ENCODE assay signal across 19 cellular contexts in the genomic region with DNA sequence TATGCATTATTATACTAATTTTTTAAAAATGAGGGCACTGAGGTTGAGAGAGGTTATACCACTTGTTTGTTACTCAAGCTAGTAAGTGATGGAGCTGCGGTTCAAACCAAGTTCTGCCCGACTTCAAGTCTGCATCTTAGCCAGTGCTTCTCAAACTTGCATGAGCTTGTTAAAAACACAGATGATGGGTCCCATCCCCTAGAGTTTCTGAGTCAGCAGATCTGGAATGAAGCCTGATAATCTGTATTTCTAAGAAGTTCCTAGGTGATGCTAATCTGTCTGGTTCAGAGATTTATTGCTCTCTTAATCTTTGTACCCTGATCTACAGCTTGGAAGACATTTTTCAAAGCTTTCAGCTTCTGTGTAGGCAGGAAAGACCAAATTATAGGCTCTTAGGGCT.
DNase-seq lines count a peak whose midpoint lies in the region; ATAC-seq, FAIRE-seq and TF ChIP-seq lines count a peak whose summit lies in the region.
"Had no signal": no experiment of that assay in that cellular context is flagged by ENCODE, and none has a peak within 500 bp of the region (broad histone marks: within the 10 kb centered on the region; RNA-seq: fewer than 3 reads in every experiment).

No MANE protein-coding gene starts in this region.

- H3K9ac ChIP-seq in HepG2 (ENCODE audit: insufficient read depth, low read depth, low read length) (no peak overlapping the region), GM12878 (ENCODE audit: control insufficient read depth, insufficient read depth, low read length) (no peak overlapping the region)

- TF ChIP-seq POLR2A in HepG2 (IDR thresholded peaks at IDR 0.05; ENCODE audit: insufficient read depth in 1 of 2, low read depth in 2 of 2, low read length in 2 of 2) (no peak), right lobe of liver (IDR thresholded peaks at IDR 0.05) (no peak), GM12878 (IDR thresholded peaks at IDR 0.05; ENCODE audit: low read depth, low read length) (no peak), uterus (IDR thresholded peaks at IDR 0.05) (no peak)

- H3K79me2 ChIP-seq in HepG2 (ENCODE audit: insufficient read depth, low read length) = no peaks in the 10 kb centered on the region
- peaks cover 55% of the 10 kb centered on the region for H3K79me2 ChIP-seq in GM12878 (ENCODE audit: control insufficient read depth, insufficient read depth, low read length)

- POLR2A ChIA-PET in HepG2 (lab: Yijun Ruan, JAX) = interaction anchor here (2.4 kb wide), 1 partner anchor 147 kb away, joined by 13 read pairs; the partner anchor contains the start of gene TCTN3
- POLR2A ChIA-PET in GM12878 (lab: Charles Lee) = interaction anchor here (1.0 to 18.0 kb wide), 6 partner anchors 9 to 146 kb away, joined by 3 to 451 read pairs (median 124); partner anchors contain the start of genes ENTPD1 and TCTN3

- no peaks in the 10 kb centered on the region for H3K36me3 Mint-ChIP-seq in mesothelial cell of epicardium
- H3K36me3 Mint-ChIP-seq: activated naive CD8-positive, alpha-beta T cell had no signal

- H2AFZ ChIP-seq in HepG2 (ENCODE audit: low read length) (no peak overlapping the region), GM12878 (ENCODE audit: control insufficient read depth, low read depth, low read length) (no peak overlapping the region)

- no peak overlapping the region for H3K4me3 Mint-ChIP-seq in mesothelial cell of epicardium
- H3K4me3 Mint-ChIP-seq: activated naive CD8-positive, alpha-beta T cell; CD14-positive monocyte had no signal

- H3K27me3 ChIP-seq in HepG2 (ENCODE audit: control insufficient read depth in 1 of 2, insufficient read depth in 2 of 2, low read length in 2 of 2) = no peaks in the 10 kb centered on the region
- H3K27me3 ChIP-seq in right lobe of liver = no peaks in the 10 kb centered on the region
- no peaks in the 10 kb centered on the region for H3K27me3 ChIP-seq in GM12878 (replicated peaks in 1 of 2; ENCODE audit: control insufficient read depth in 2 of 2, insufficient read depth in 2 of 2, low read length in 1 of 2)
- no peaks in the 10 kb centered on the region for H3K27me3 ChIP-seq in uterus
- H3K27me3 ChIP-seq: left lung, tibial artery had no signal

- in situ Hi-C loops in HepG2 (cut with HindIII; ENCODE audit: extremely low pct_ligation_motif_present, low pct_unique_long_range_greater_than_20kb) (loop anchor here (5.0 kb wide), 1 partner anchor 143 kb away; no protein-coding TSS in a partner anchor), GM12878 (cut with MboI) (loop anchor here (5.0 kb wide), 1 partner anchor 148 kb away; the partner anchor contains the start of gene TCTN3)

- TF ChIP-seq EP300 in HepG2 (IDR thresholded peaks at IDR 0.05; ENCODE audit: low read depth in 2 of 2, low read length in 2 of 2) (no peak), HepG2 (CRISPR knock-in tag; IDR thresholded peaks at IDR 0.05; ENCODE audit: borderline replicate concordance) (no peak), GM12878 (IDR thresholded peaks at IDR 0.05; ENCODE audit: borderline replicate concordance in 1 of 2, control insufficient read depth in 1 of 2, low read depth in 2 of 2, low read length in 2 of 2) (no peak)

- SMC1A ChIA-PET in GM12878 (lab: Charles Lee; ENCODE audit: uncharacterized antibody, unreplicated experiment) = interaction anchor here (1.0 to 25.1 kb wide), 12 partner anchors 9 to 145 kb away, joined by 3 to 795 read pairs (median 20); partner anchors contain the start of genes ENTPD1 and TCTN3

- H3K4me3 ChIP-seq in HepG2 (replicated peaks in 1 of 3; ENCODE audit: insufficient read depth in 1 of 3, low read depth in 2 of 3, low read length in 3 of 3) = no peak overlapping the region
- no peak overlapping the region for H3K4me3 ChIP-seq in right lobe of liver
- no peak overlapping the region for H3K4me3 ChIP-seq in GM12878
- H3K4me3 ChIP-seq in uterus = no peak overlapping the region
- H3K4me3 ChIP-seq: left lung, tibial artery had no signal

- no TSS peak for BruUV-seq in HepG2 (replicated peaks; lab: Mats Ljungman, UMichigan)
- BruUV-seq in GM12878 (replicated peaks; lab: Mats Ljungman, UMichigan) = no TSS peak

- CTCF ChIA-PET in HepG2 (lab: Yijun Ruan, JAX; ENCODE audit: low intra/inter-chr PET ratio, low total read pairs) (no interaction called here), GM12878 (lab: Yijun Ruan, JAX) (interaction anchor here (0.6 to 13.6 kb wide), 16 partner anchors 8 to 1633 kb away, joined by 3 to 337 read pairs (median 6); partner anchors contain the start of genes ENTPD1 and TCTN3)

- no peak overlapping the region for H3K27ac ChIP-seq in HepG2 (ENCODE audit: extremely low read length, insufficient read depth, low read length)
- H3K27ac ChIP-seq in right lobe of liver = no peak overlapping the region
- H3K27ac ChIP-seq in GM12878 (ENCODE audit: control insufficient read depth, insufficient read depth) = peak overlapping the region; percentile 98
- peak overlapping the region; percentile 50 to 61 for H3K27ac ChIP-seq in uterus

- H3K4me1 Mint-ChIP-seq in mesothelial cell of epicardium = peaks cover 36% of the 10 kb centered on the region

- ATAC-seq in HepG2 (no peak), right lobe of liver (no peak), GM12878 (no peak)
- ATAC-seq: left lung had no signal

- H3K27ac Mint-ChIP-seq in mesothelial cell of epicardium = peak overlapping the region; percentile 19
- H3K27ac Mint-ChIP-seq: activated naive CD8-positive, alpha-beta T cell; progenitor cell of endocrine pancreas had no signal

- 88% methylated on average over 2 of the region's 2 CpGs for WGBS in HepG2 (ENCODE audit: low lambda C conversion rate)
- 67% methylated on average over 1 of the region's 2 CpGs for WGBS in right lobe of liver (ENCODE audit: insufficient coverage, low coverage, low lambda C conversion rate, missing lambda C conversion rate)
- 48% methylated on average over 2 of the region's 2 CpGs for WGBS in GM12878 (ENCODE audit: insufficient coverage, insufficient replicate concordance, low lambda C conversion rate, missing lambda C conversion rate)

- H3K9me3 Mint-ChIP-seq in mesothelial cell of epicardium = no peaks in the 10 kb centered on the region
- H3K9me3 Mint-ChIP-seq: CD14-positive monocyte had no signal

- FAIRE-seq in HepG2 (lab: Jason Lieb, UNC) (no peak), GM12878 (lab: Jason Lieb, UNC) (no peak)

- TF ChIP-seq CTCF in HepG2 (CRISPR knock-in tag; IDR thresholded peaks at IDR 0.05) (no peak), right lobe of liver (IDR thresholded peaks at IDR 0.05) (no peak), GM12878 (IDR thresholded peaks at IDR 0.05 in 2 of 3, conservative IDR thresholded peaks at IDR 0.05 in 1 of 3; ENCODE audit: control insufficient read depth in 2 of 3, extremely low read depth in 1 of 3, insufficient read depth in 1 of 3, low read depth in 3 of 3, low read length in 3 of 3) (no peak), mesothelial cell of epicardium (IDR thresholded peaks at IDR 0.05; ENCODE audit: unreplicated experiment) (no peak), uterus (IDR thresholded peaks at IDR 0.05) (no peak)

- peaks cover 42% of the 10 kb centered on the region for H3K4me1 ChIP-seq in HepG2 (ENCODE audit: insufficient read depth, low read length)
- H3K4me1 ChIP-seq in right lobe of liver = no peaks in the 10 kb centered on the region
- H3K4me1 ChIP-seq in GM12878 (ENCODE audit: control insufficient read depth, insufficient read depth, low read length) = peaks cover 60% of the 10 kb centered on the region
- peaks cover 0 to 5% of the 10 kb centered on the region in 2 donors for H3K4me1 ChIP-seq in uterus

- no peak for TF ChIP-seq RAD21 in HepG2 (CRISPR knock-in tag; IDR thresholded peaks at IDR 0.05)
- TF ChIP-seq RAD21 in GM12878 (IDR thresholded peaks at IDR 0.05; ENCODE audit: insufficient read depth, low read depth, low read length) = no peak

- no peaks in the 10 kb centered on the region for H3K36me3 ChIP-seq in HepG2 (replicated peaks in 1 of 2; ENCODE audit: control insufficient read depth in 1 of 2, insufficient read depth in 2 of 2, low read length in 2 of 2)
- no peaks in the 10 kb centered on the region for H3K36me3 ChIP-seq in right lobe of liver
- peaks cover 18 to 26% of the 10 kb centered on the region in 2 experiments for H3K36me3 ChIP-seq in GM12878 (ENCODE audit: control insufficient read depth in 2 of 2, insufficient read depth in 2 of 2, low read length in 1 of 2)
- no peaks in the 10 kb centered on the region for H3K36me3 ChIP-seq in uterus

- H4K20me1 ChIP-seq in HepG2 (ENCODE audit: insufficient read depth, low read length) = no peaks in the 10 kb centered on the region
- no peaks in the 10 kb centered on the region for H4K20me1 ChIP-seq in GM12878 (ENCODE audit: control insufficient read depth, insufficient read depth)

- RAD21 ChIA-PET in GM12878 (lab: Charles Lee; ENCODE audit: unreplicated experiment) = interaction anchor here (1.0 to 17.3 kb wide), 10 partner anchors 8 to 431 kb away, joined by 3 to 374 read pairs (median 94); partner anchors contain the start of genes BLNK, ENTPD1 and TCTN3

- no peak overlapping the region for H3K4me2 ChIP-seq in HepG2 (ENCODE audit: low read depth, low read length)
- no peak overlapping the region for H3K4me2 ChIP-seq in GM12878 (ENCODE audit: control insufficient read depth, insufficient read depth)

- H3K9me3 ChIP-seq in HepG2 (ENCODE audit: low read length) = no peaks in the 10 kb centered on the region
- no peaks in the 10 kb centered on the region for H3K9me3 ChIP-seq in right lobe of liver
- H3K9me3 ChIP-seq in GM12878 (replicated peaks; ENCODE audit: control insufficient read depth, insufficient read depth, low read length) = no peaks in the 10 kb centered on the region
- no peaks in the 10 kb centered on the region for H3K9me3 ChIP-seq in uterus
- H3K9me3 ChIP-seq: left lung, tibial artery had no signal

- intact Hi-C loops in HepG2 (cut with micrococcal nuclease; ENCODE audit: unreplicated experiment) = no loop called here
- intact Hi-C loops in right lobe of liver (cut with DNase I) = loop anchor here (10.0 kb wide), 1 partner anchor 145 kb away; the partner anchor contains the start of gene TCTN3 (in 2 of the 2)
- intact Hi-C loops in GM12878 (cut with micrococcal nuclease; ENCODE audit: unreplicated experiment) = no loop called here
- intact Hi-C loops in uterus (cut with DNase I; ENCODE audit: low total_unique reads) = loop anchor here (10.0 kb wide), 1 partner anchor 145 kb away; the partner anchor contains the start of gene TCTN3

- peaks cover 15% of the 10 kb centered on the region for H3K27me3 Mint-ChIP-seq in mesothelial cell of epicardium (ENCODE audit: low read depth)

- DNase-seq in HepG2 (ENCODE audit: low spot score) (no peak), right lobe of liver (no peak), GM12878 (ENCODE audit: low read depth, low spot score) (no peak), mesothelial cell of epicardium (ENCODE audit: low spot score in 2 of 2, unreplicated experiment in 2 of 2) (no peak), uterus (no peak), NCI-H2227 (lab: John Stamatoyannopoulos, UW; ENCODE audit: unreplicated experiment) (no peak), cerebellum (ENCODE audit: low spot score) (no peak)
- DNase-seq in central memory CD4-positive, alpha-beta T cell = no peak
- DNase-seq: activated CD4-positive, alpha-beta T cell treated with anti-CD3 and anti-CD28 coated beads, Interleukin-2, amount 50 U/mL, for 1 hour; activated T-cell treated with anti-CD3 and anti-CD28 coated beads, Interleukin-2, amount 50 U/mL, for 48 hours; dermis blood vessel endothelial cell; DMS153; erythroblast; left lung; NCI-H1436 treated with DMSO at 0.1 percent for 48 hours; tibial artery had no signal

TF ChIP-seq in GM12878, 131 proteins besides CTCF, POLR2A, EP300 and RAD21 (continues in another document):
- no peak for TF ChIP-seq SRF (IDR thresholded peaks at IDR 0.05; ENCODE audit: low read depth in 2 of 2, low read length in 2 of 2)

Comparison
In these comparisons a context has a peak if more than half of its experiments do, and no peak if none do; other contexts are left out.
1. intact Hi-C loops: an anchor here in right lobe of liver (10.0 kb wide) and uterus (10.0 kb wide); none called in HepG2 and GM12878.
2. H3K27ac ChIP-seq: peak in GM12878 (single experiment) and uterus (2 of 2); none in HepG2 (single experiment) and right lobe of liver (0 of 3).